Comparison of ENCODE assay signal across 30 cellular contexts in genomic region chr4:130432289-130432688, GRCh38.
"Had no signal": no experiment of that assay in that cellular context is flagged by ENCODE, and none has a peak within 500 bp of the region (broad histone marks: within the 10 kb centered on the region; RNA-seq: fewer than 3 reads in every experiment).

No MANE protein-coding gene starts in this region.

- H3K36me3 ChIP-seq: brain microvascular endothelial cell, breast epithelium, WERI-Rb-1 had no signal

- H3K27me3 ChIP-seq: body of pancreas, brain microvascular endothelial cell, breast epithelium had no signal

- H3K27ac ChIP-seq: body of pancreas, brain microvascular endothelial cell, breast epithelium, WERI-Rb-1 had no signal

- DNase-seq: activated CD4-positive, alpha-beta memory T cell treated with anti-CD3 and anti-CD28 coated beads, Interleukin-2, amount 10 ng/mL, durations not matched to agents 7 days and 5 days; activated CD4-positive, alpha-beta T cell treated with anti-CD3 and anti-CD28 coated beads for 1 hour; activated CD4-positive, alpha-beta T cell treated with anti-CD3 and anti-CD28 coated beads for 36 hours; activated CD4-positive, alpha-beta T cell treated with anti-CD3 and anti-CD28 coated beads for 48 hours; activated CD4-positive, alpha-beta T cell treated with anti-CD3 and anti-CD28 coated beads, Interleukin-2, amount 10 ng/mL, durations not matched to agents 7 days and 5 days; activated CD4-positive, alpha-beta T cell treated with anti-CD3 and anti-CD28 coated beads, Interleukin-2, amount 50 U/mL, for 48 hours; activated CD4-positive, CD25-positive, alpha-beta regulatory T cell; activated CD8-positive, alpha-beta memory T cell treated with anti-CD3 and anti-CD28 coated beads for 24 hours; activated CD8-positive, alpha-beta memory T cell treated with anti-CD3 and anti-CD28 coated beads, Interleukin-2, amount 10 ng/mL, durations not matched to agents 7 days and 5 days; activated CD8-positive, alpha-beta memory T cell treated with anti-CD3 and anti-CD28 coated beads, Interleukin-2, amount 50 U/mL, for 48 hours; activated CD8-positive, alpha-beta T cell treated with anti-CD3 and anti-CD28 coated beads, Interleukin-2, amount 10 ng/mL, durations not matched to agents 7 days and 5 days; activated effector memory CD4-positive, alpha-beta T cell treated with Interleukin-2 at 50 U/mL for 16 hours; activated gamma-delta T cell; activated naive CD4-positive, alpha-beta T cell treated with anti-CD3 and anti-CD28 coated beads, Interleukin-2, amount 10 ng/mL, durations not matched to agents 7 days and 5 days; activated naive CD4-positive, alpha-beta T cell treated with Interleukin-2 at 50 U/mL for 16 hours; activated naive CD8-positive, alpha-beta T cell treated with anti-CD3 and anti-CD28 coated beads, Interleukin-2, amount 10 ng/mL, durations not matched to agents 7 days and 5 days; activated naive CD8-positive, alpha-beta T cell treated with anti-CD3 and anti-CD28 coated beads, Interleukin-2, amount 50 U/mL, for 24 hours; activated T-cell treated with anti-CD3 and anti-CD28 coated beads, Interleukin-2, amount 50 U/mL, for 24 hours; activated T-cell treated with anti-CD3 and anti-CD28 coated beads, Interleukin-2, amount 50 U/mL, for 48 hours; amygdala; anterior cingulate cortex; body of pancreas; brain microvascular endothelial cell; central memory CD4-positive, alpha-beta T cell; T-helper 2 cell; T-helper 9 cell; WERI-Rb-1 had no signal

- H3K9me3 ChIP-seq: body of pancreas had no signal

- H3K4me1 ChIP-seq: body of pancreas, breast epithelium had no signal

- ATAC-seq: activated CD4-positive, alpha-beta T cell treated with anti-CD3 and anti-CD28 coated beads for 36 hours; activated CD4-positive, CD25-positive, alpha-beta regulatory T cell treated with anti-CD3 and anti-CD28 coated beads, Interleukin-2, amount 50 U/mL, for 24 hours; activated CD8-positive, alpha-beta memory T cell treated with anti-CD3 and anti-CD28 coated beads, Interleukin-2, amount 10 ng/mL, durations not matched to agents 7 days and 5 days; activated CD8-positive, alpha-beta T cell treated with anti-CD3 and anti-CD28 coated beads, Interleukin-2, amount 10 ng/mL, durations not matched to agents 7 days and 5 days; activated naive CD8-positive, alpha-beta T cell treated with anti-CD3 and anti-CD28 coated beads, Interleukin-2, amount 50 U/mL, for 24 hours; body of pancreas; WTC11 had no signal

- H3K4me3 ChIP-seq: body of pancreas, breast epithelium had no signal
